In the genomic region with DNA sequence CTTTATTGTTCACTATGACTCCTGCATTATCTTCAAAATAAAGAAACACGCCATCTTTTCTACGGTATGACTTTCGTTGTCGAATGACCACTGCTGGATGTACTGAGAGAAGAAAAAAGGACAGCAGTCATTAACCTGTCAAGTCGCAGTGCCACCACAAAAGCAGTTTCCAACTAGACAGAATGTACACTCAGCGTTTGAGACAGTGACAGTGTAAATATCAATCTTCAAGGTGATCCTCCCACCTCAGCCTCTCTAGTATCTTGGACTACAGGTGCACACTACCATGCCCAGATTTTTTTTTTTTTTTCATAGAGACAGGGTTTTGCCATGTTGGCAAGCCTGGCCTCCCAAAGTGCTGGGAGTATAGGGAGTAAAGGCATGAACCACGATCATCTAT, we compare ENCODE assay signal across 1 cellular context.
TF ChIP-seq lines count a peak whose summit lies in the region.

No MANE protein-coding gene starts in this region.

TF ChIP-seq in IMR-90, 13 proteins besides CTCF, POLR2A, EP300 and RAD21:
- TF ChIP-seq BHLHE40 (IDR thresholded peaks at IDR 0.05; ENCODE audit: low read depth, low read length) = no peak
- no peak for TF ChIP-seq FOS (IDR thresholded peaks at IDR 0.05; ENCODE audit: low read depth, low read length)
- TF ChIP-seq RCOR1 (IDR thresholded peaks at IDR 0.05; ENCODE audit: insufficient replicate concordance, low read length) = no peak
- TF ChIP-seq CHD1 (IDR thresholded peaks at IDR 0.05; ENCODE audit: low read depth, low read length) = no peak
- no peak for TF ChIP-seq MAZ (IDR thresholded peaks at IDR 0.05; ENCODE audit: borderline replicate concordance, low read depth, low read length)
- no peak for TF ChIP-seq CEBPB (IDR thresholded peaks at IDR 0.05; ENCODE audit: low read depth, low read length)
- no peak for TF ChIP-seq SMC3 (IDR thresholded peaks at IDR 0.05; ENCODE audit: low read depth, low read length)
- TF ChIP-seq, protein P1, sequence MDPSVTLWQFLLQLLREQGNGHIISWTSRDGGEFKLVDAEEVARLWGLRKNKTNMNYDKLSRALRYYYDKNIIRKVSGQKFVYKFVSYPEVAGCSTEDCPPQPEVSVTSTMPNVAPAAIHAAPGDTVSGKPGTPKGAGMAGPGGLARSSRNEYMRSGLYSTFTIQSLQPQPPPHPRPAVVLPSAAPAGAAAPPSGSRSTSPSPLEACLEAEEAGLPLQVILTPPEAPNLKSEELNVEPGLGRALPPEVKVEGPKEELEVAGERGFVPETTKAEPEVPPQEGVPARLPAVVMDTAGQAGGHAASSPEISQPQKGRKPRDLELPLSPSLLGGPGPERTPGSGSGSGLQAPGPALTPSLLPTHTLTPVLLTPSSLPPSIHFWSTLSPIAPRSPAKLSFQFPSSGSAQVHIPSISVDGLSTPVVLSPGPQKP (IDR thresholded peaks at IDR 0.05; ENCODE audit: borderline replicate concordance, low read depth, low read length) = no peak
- TF ChIP-seq MAFK (IDR thresholded peaks at IDR 0.05; ENCODE audit: low read depth, low read length) = no peak
- TF ChIP-seq, protein P2, sequence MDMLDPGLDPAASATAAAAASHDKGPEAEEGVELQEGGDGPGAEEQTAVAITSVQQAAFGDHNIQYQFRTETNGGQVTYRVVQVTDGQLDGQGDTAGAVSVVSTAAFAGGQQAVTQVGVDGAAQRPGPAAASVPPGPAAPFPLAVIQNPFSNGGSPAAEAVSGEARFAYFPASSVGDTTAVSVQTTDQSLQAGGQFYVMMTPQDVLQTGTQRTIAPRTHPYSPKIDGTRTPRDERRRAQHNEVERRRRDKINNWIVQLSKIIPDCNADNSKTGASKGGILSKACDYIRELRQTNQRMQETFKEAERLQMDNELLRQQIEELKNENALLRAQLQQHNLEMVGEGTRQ (IDR thresholded peaks at IDR 0.05; ENCODE audit: low read depth, low read length) = no peak
- no peak for TF ChIP-seq RFX5 (IDR thresholded peaks at IDR 0.05; ENCODE audit: low read depth, low read length)
- no peak for TF ChIP-seq NFE2L2 (IDR thresholded peaks at IDR 0.05; ENCODE audit: low read depth, low read length)
- no peak for TF ChIP-seq MXI1 (IDR thresholded peaks at IDR 0.05; ENCODE audit: borderline replicate concordance, low read depth, low read length)
